1 cellular context compared by ENCODE assay signal in the genomic region with DNA sequence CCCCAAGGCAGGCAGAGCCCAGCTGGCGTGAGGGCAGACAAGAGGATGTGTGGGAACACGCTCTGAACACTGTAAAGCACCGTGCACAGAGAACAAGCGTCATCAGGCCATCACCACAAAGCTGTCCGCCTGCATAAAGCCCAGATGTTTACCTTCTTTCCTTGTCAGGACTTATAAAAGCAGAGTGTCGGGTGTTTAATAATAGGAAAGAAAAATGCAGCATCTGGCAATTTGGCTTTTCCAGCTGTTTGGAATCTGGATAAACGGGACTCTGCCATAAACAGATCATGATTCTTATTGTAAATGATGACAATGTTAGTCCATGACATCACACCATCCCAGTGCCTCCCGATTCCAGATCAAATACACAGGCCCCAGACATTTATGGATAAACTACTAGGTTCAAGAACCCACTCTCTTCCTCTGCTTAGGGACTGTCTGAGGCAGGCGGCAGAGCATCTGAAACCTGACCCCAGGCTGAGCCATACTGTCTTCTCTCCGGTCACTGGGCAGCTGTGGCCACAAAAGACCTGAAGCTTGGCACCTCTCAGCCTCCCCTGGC.
A peak's percentile ranks its signal among the peaks of the same experiment; 100 is the strongest.
TF ChIP-seq lines count a peak whose summit lies in the region.

No MANE protein-coding gene starts in this region.

TF ChIP-seq in IMR-90, 13 proteins besides CTCF, POLR2A, EP300 and RAD21 (continued from another document):
- no peak for TF ChIP-seq USF2 (IDR thresholded peaks at IDR 0.05; ENCODE audit: low read depth, low read length)
- 0 out of 2 replicates have a peak, but pooled peaks have one; percentile 15 for TF ChIP-seq FOS (IDR thresholded peaks at IDR 0.05; ENCODE audit: low read depth, low read length)
- peak; percentile 81 for TF ChIP-seq MAZ (IDR thresholded peaks at IDR 0.05; ENCODE audit: borderline replicate concordance, low read depth, low read length)
- no peak for TF ChIP-seq CHD1 (IDR thresholded peaks at IDR 0.05; ENCODE audit: low read depth, low read length)
- no peak for TF ChIP-seq MAFK (IDR thresholded peaks at IDR 0.05; ENCODE audit: low read depth, low read length)
- TF ChIP-seq MXI1 (IDR thresholded peaks at IDR 0.05; ENCODE audit: borderline replicate concordance, low read depth, low read length) = no peak
- TF ChIP-seq BHLHE40 (IDR thresholded peaks at IDR 0.05; ENCODE audit: low read depth, low read length) = 0 out of 2 replicates have a peak, but pooled peaks have one; percentile 10
- no peak for TF ChIP-seq ELK1 (IDR thresholded peaks at IDR 0.05; ENCODE audit: borderline replicate concordance, low read depth, low read length)
- no peak for TF ChIP-seq NFE2L2 (IDR thresholded peaks at IDR 0.05; ENCODE audit: low read depth, low read length)
- no peak for TF ChIP-seq RFX5 (IDR thresholded peaks at IDR 0.05; ENCODE audit: low read depth, low read length)
